Comparison of ENCODE assay signal across 1 cellular context in the genomic region with DNA sequence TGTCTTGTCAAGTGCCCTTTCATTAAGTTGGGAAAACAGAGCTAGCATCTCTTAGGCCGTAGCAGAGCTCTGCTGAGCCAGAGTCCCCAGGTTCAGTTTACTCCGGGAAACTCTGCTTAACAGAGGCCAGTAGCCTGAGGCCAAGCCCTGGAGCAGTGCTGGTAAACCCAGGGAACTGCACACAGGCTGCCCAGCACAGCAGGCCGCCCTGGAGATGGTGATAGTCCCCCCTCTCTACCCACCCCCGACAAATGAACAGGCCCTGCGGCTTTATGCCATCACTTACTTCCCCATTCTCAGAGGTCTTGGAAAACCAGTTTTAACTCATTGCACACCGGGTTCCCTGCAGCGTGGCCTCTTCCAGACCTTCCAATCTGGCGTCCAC.
TF ChIP-seq lines count a peak whose summit lies in the region.

No MANE protein-coding gene starts in this region.

TF ChIP-seq in H1, 55 proteins besides CTCF, POLR2A, EP300 and RAD21:
- peak; percentile 37; the same call in 1 of the 2 replicates for TF ChIP-seq SP1 (IDR thresholded peaks at IDR 0.05; ENCODE audit: low read depth, low read length)
- TF ChIP-seq BRCA1 (IDR thresholded peaks at IDR 0.05; ENCODE audit: low read depth, low read length): no peak
TF ChIP-seq in H1: peak in this region for 1.
